8 cellular contexts compared by ENCODE assay signal in the genomic region with DNA sequence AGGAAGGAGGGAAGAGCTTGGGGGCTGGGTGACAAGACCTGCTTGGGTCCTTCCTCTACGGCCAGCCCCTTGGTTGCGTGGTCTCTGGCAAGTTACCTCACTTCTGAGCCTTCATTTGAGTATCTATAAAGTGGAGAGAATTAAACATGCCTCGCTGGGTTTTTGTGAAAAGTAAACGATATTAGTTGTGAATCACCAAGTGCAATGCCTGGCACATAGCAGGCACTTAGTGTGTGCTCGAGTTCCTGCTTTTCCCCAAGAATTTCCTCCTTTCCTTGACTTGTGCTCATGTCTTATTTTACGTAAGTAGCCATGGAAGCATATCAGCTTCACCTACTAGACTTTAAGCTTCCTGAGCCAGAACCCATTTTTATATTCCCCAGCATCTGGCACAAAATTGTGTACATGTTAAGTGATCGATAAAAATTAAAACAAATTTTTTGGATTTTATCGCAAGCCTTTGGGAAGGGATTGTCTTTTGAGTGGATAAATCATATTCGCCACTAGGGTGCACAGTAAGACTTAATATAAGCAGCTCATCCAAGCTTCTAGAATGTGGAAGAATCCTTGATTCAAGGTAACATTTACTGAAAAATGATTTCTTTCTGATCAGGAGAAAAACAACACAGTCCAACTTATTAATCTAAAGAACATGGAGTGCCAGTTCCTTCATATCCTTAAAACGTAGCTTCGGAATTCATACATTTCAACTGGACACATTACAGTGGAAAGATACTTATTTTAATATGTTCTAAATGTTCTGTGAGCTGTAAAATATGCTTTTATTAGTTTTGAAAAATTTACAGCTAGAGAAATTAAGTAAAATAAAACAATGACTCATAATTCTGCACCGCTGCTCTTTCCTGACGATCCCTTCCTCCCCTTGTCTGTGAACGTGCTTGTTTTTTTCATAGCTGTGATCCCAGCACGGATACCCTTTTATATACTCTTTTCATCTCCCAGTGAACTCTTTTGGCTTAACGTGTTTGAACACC. TPM values are rescaled to one million over a fixed set of nuclear protein-coding genes. Genes with fewer than 3 reads are reported as not detected.
DNase-seq lines count a peak whose midpoint lies in the region; ATAC-seq and TF ChIP-seq lines count a peak whose summit lies in the region.

No MANE protein-coding gene starts in this region.

- peak; percentile 5 for DNase-seq in DMS153 treated with DMSO at 0.1 percent for 48 hours (lab: John Stamatoyannopoulos, UW; ENCODE audit: unreplicated experiment)
- no peak for DNase-seq in DMS153 (lab: John Stamatoyannopoulos, UW)
- DNase-seq in NCI-H526 treated with DMSO at 0.1 percent for 48 hours (lab: John Stamatoyannopoulos, UW), result peak; percentile 9
- no peak for DNase-seq in dorsolateral prefrontal cortex
- DNase-seq in osteoblast (ENCODE audit: insufficient read length, low spot score, missing footprints), result peak; percentile 81
- no peak for DNase-seq in KG1 (lab: John Stamatoyannopoulos, UW)
- DNase-seq in stimulated activated CD4-positive, alpha-beta T cell treated with anti-CD3 and anti-CD28 coated beads, Interleukin-2, amount 100 ng/mL, for 24 hours, result no peak

- intact Hi-C loops in dorsolateral prefrontal cortex (cut with DNase I), result loop anchor here (1.0 to 10.0 kb wide), 4 partner anchors 258 to 1242 kb away; partner anchors contain the start of gene MEG3 (in 1 of the 2)

- H3K4me3 ChIP-seq in dorsolateral prefrontal cortex (peak overlapping the region in 3 of 59 donors; percentile 2 to 13 (median 11)), osteoblast (ENCODE audit: insufficient read depth, low read length) (no peak overlapping the region)

- peaks cover 6% of the 10 kb centered on the region for H3K36me3 ChIP-seq in osteoblast (ENCODE audit: insufficient read depth, low read length)

- TF ChIP-seq CTCF in dorsolateral prefrontal cortex (IDR thresholded peaks at IDR 0.05 in 54 of 56, conservative IDR thresholded peaks at IDR 0.05 in 2 of 56; ENCODE audit: low read depth in 1 of 56, partially characterized antibody in 56 of 56) (peak; percentile 54 to 83 (median 73)), osteoblast (IDR thresholded peaks at IDR 0.05; ENCODE audit: extremely low read depth, low read depth, low read length) (peak; percentile 68)

- no peak overlapping the region for H3K4me2 ChIP-seq in osteoblast (ENCODE audit: insufficient read depth, low read length)

- H3K79me2 ChIP-seq in osteoblast (ENCODE audit: insufficient read depth, low read length), result peaks cover 23% of the 10 kb centered on the region

- H2AFZ ChIP-seq in osteoblast (ENCODE audit: low read length), result no peak overlapping the region

- H3K27me3 ChIP-seq in dorsolateral prefrontal cortex (no peaks in the 10 kb centered on the region), osteoblast (ENCODE audit: insufficient read depth, low read length) (no peaks in the 10 kb centered on the region)

- peak overlapping the region in 19 of 59 donors; percentile 1 to 84 (median 46) for H3K27ac ChIP-seq in dorsolateral prefrontal cortex
- H3K27ac ChIP-seq in osteoblast (ENCODE audit: low read depth, low read length), result no peak overlapping the region

- no peak for ATAC-seq in GM19463 (IDR thresholded peaks at IDR 0.05; ENCODE audit: unreplicated experiment)

- H4K20me1 ChIP-seq in osteoblast (ENCODE audit: insufficient read depth, low read length), result peaks cover 20% of the 10 kb centered on the region

- H3K4me1 ChIP-seq in osteoblast (ENCODE audit: insufficient read depth, low read length), result no peaks in the 10 kb centered on the region

- no peaks in the 10 kb centered on the region for H3K9me3 ChIP-seq in osteoblast (ENCODE audit: low read depth, low read length)

RNA-seq across cellular contexts. Expression of gene WDR25, which starts 8.8 kb away (rescaled TPM):
- total RNA-seq in dorsolateral prefrontal cortex, result 10 to 100 TPM in 107 of 120 experiments, 1 to 10 TPM in 13; 7.7 to 18.9 (median 12.5) TPM
- 18.0 and 22.1 TPM in 2 replicates for total RNA-seq in osteoblast

Comparison
In these comparisons a context has a peak if more than half of its experiments do, and no peak if none do; other contexts are left out.
1. DNase-seq: peak in DMS153 treated with DMSO at 0.1 percent for 48 hours (single experiment), NCI-H526 treated with DMSO at 0.1 percent for 48 hours (single experiment) and osteoblast (single experiment); none in DMS153 (single experiment), dorsolateral prefrontal cortex (0 of 10), KG1 (single experiment) and stimulated activated CD4-positive, alpha-beta T cell treated with anti-CD3 and anti-CD28 coated beads, Interleukin-2, amount 100 ng/mL, for 24 hours (0 of 2).